In genomic region chr16:3068486-3068885, GRCh38 we compare ENCODE assay signal across 20 cellular contexts. TPM values are rescaled to one million over a fixed set of nuclear protein-coding genes. Genes with fewer than 3 reads are reported as not detected.
DNase-seq lines count a peak whose midpoint lies in the region; ATAC-seq and TF ChIP-seq lines count a peak whose summit lies in the region.
"Had no signal": no experiment of that assay in that cellular context is flagged by ENCODE, and none has a peak within 500 bp of the region (broad histone marks: within the 10 kb centered on the region; RNA-seq: fewer than 3 reads in every experiment).

No MANE protein-coding gene starts in this region.

- DNase-seq in activated T-cell treated with anti-CD3 and anti-CD28 coated beads, Interleukin-2, amount 50 U/mL, for 4 hours = no peak
- no peak for DNase-seq in activated T-cell treated with anti-CD3 and anti-CD28 coated beads, Interleukin-2, amount 50 U/mL, for 48 hours
- no peak for DNase-seq in activated CD8-positive, alpha-beta T cell treated with anti-CD3 and anti-CD28 coated beads for 36 hours
- DNase-seq in left colon = no peak
- DNase-seq in transverse colon = peak; percentile 44
- no peak for DNase-seq in mesothelial cell of epicardium (ENCODE audit: low spot score in 2 of 2, unreplicated experiment in 2 of 2)
- DNase-seq in AML-193 (lab: John Stamatoyannopoulos, UW) = no peak
- DNase-seq in retina = no peak
- DNase-seq: NCI-H2029 treated with DMSO at 0.1 percent for 48 hours; NCI-H510A treated with DMSO at 0.1 percent for 48 hours; stimulated activated CD4-positive, alpha-beta T cell treated with anti-CD3 and anti-CD28 coated beads, Interleukin-1b, Interleukin-23, amount 100 ng/mL, for 48 hours had no signal

- H3K4me1 Mint-ChIP-seq in activated T-cell treated with anti-CD3 and anti-CD28 coated beads, Interleukin-2, amount 50 U/mL, for 4 hours (ENCODE audit: low read depth) = peaks cover 68% of the 10 kb centered on the region
- peaks cover 63% of the 10 kb centered on the region for H3K4me1 Mint-ChIP-seq in activated CD8-positive, alpha-beta T cell treated with anti-CD3 and anti-CD28 coated beads for 36 hours (ENCODE audit: low read depth)
- H3K4me1 Mint-ChIP-seq in mesothelial cell of epicardium = peaks cover 4% of the 10 kb centered on the region

- H3K4me3 ChIP-seq in transverse colon = no peak overlapping the region
- H3K4me3 ChIP-seq: PC-9, right atrium auricular region, SK-N-MC, thyroid gland had no signal

- H3K36me3 Mint-ChIP-seq in activated T-cell treated with anti-CD3 and anti-CD28 coated beads, Interleukin-2, amount 50 U/mL, for 4 hours (ENCODE audit: insufficient read depth) = peaks cover 24% of the 10 kb centered on the region
- H3K36me3 Mint-ChIP-seq in activated CD8-positive, alpha-beta T cell treated with anti-CD3 and anti-CD28 coated beads for 36 hours (ENCODE audit: low read depth) = peaks cover 48% of the 10 kb centered on the region
- H3K36me3 Mint-ChIP-seq in mesothelial cell of epicardium = no peaks in the 10 kb centered on the region

- H3K9me3 ChIP-seq in transverse colon = no peaks in the 10 kb centered on the region
- H3K9me3 ChIP-seq: right atrium auricular region, thyroid gland had no signal

- TF ChIP-seq POLR2A in transverse colon (IDR thresholded peaks at IDR 0.05) = no peak

- H3K27ac ChIP-seq in transverse colon = peak overlapping the region in 2 of 4 donors; percentile 4 to 17
- H3K27ac ChIP-seq: epithelial cell of prostate, PC-9, right atrium auricular region, SK-N-MC had no signal

- no peak for ATAC-seq in activated T-cell treated with anti-CD3 and anti-CD28 coated beads, Interleukin-2, amount 50 U/mL, for 4 hours
- ATAC-seq in activated CD8-positive, alpha-beta T cell treated with anti-CD3 and anti-CD28 coated beads for 36 hours = no peak
- ATAC-seq in left colon = peak; percentile 12

- peak overlapping the region; percentile 99 for H3K4me3 Mint-ChIP-seq in activated T-cell treated with anti-CD3 and anti-CD28 coated beads, Interleukin-2, amount 50 U/mL, for 4 hours
- H3K4me3 Mint-ChIP-seq in activated CD8-positive, alpha-beta T cell treated with anti-CD3 and anti-CD28 coated beads for 36 hours = peak overlapping the region; percentile 97
- no peak overlapping the region for H3K4me3 Mint-ChIP-seq in mesothelial cell of epicardium

- H3K36me3 ChIP-seq in transverse colon = no peaks in the 10 kb centered on the region
- H3K36me3 ChIP-seq: right atrium auricular region, thyroid gland had no signal

- peak overlapping the region; percentile 96 for H3K27ac Mint-ChIP-seq in activated CD8-positive, alpha-beta T cell treated with anti-CD3 and anti-CD28 coated beads for 36 hours
- no peak overlapping the region for H3K27ac Mint-ChIP-seq in mesothelial cell of epicardium

- H3K9me3 Mint-ChIP-seq in activated T-cell treated with anti-CD3 and anti-CD28 coated beads, Interleukin-2, amount 50 U/mL, for 4 hours = no peaks in the 10 kb centered on the region
- no peaks in the 10 kb centered on the region for H3K9me3 Mint-ChIP-seq in activated CD8-positive, alpha-beta T cell treated with anti-CD3 and anti-CD28 coated beads for 36 hours
- no peaks in the 10 kb centered on the region for H3K9me3 Mint-ChIP-seq in mesothelial cell of epicardium

- CTCF ChIA-PET in activated CD8-positive, alpha-beta T cell treated with anti-CD3 and anti-CD28 coated beads for 36 hours (lab: Charles Lee) = interaction anchor here (2.7 to 14.0 kb wide), 2 partner anchors 10 to 60 kb away, joined by 14 to 288 read pairs; no protein-coding TSS in a partner anchor

- TF ChIP-seq CTCF in activated CD8-positive, alpha-beta T cell treated with anti-CD3 and anti-CD28 coated beads for 36 hours (IDR thresholded peaks at IDR 0.05) = no peak
- TF ChIP-seq CTCF in transverse colon (IDR thresholded peaks at IDR 0.05) (no peak), mesothelial cell of epicardium (IDR thresholded peaks at IDR 0.05; ENCODE audit: unreplicated experiment) (no peak)

- no peaks in the 10 kb centered on the region for H3K27me3 ChIP-seq in transverse colon
- H3K27me3 ChIP-seq: right atrium auricular region, thyroid gland had no signal

- POLR2A ChIA-PET in activated CD8-positive, alpha-beta T cell treated with anti-CD3 and anti-CD28 coated beads for 36 hours (lab: Charles Lee) = interaction anchor here (0.9 to 4.0 kb wide), 5 partner anchors 8 to 66 kb away, joined by 3 to 49 read pairs (median 10); partner anchors contain the start of gene ZNF213

- in situ Hi-C loops in transverse colon (cut with MboI; ENCODE audit: low pct_ligation_motif_present in 1 of 4, low pct_unique_long_range_greater_than_20kb in 1 of 4, low sequenced_read_pairs in 3 of 4) = loop anchor here in 2 of 4 donors (10.0 kb wide), 1 partner anchor 56 kb away; no protein-coding TSS in a partner anchor

- WGBS in transverse colon (ENCODE audit: low coverage in 1 of 2), 2 donors = 69 to 83% methylated on average over 1 to 3 of the region's 4 CpGs

- intact Hi-C loops in activated CD8-positive, alpha-beta T cell treated with anti-CD3 and anti-CD28 coated beads for 36 hours (cut with micrococcal nuclease) = no loop called here
- intact Hi-C loops in left colon (cut with DNase I, micrococcal nuclease) (no loop called here), transverse colon (cut with DNase I; ENCODE audit: low total_unique reads) (no loop called here)

- no peaks in the 10 kb centered on the region for H3K27me3 Mint-ChIP-seq in activated T-cell treated with anti-CD3 and anti-CD28 coated beads, Interleukin-2, amount 50 U/mL, for 4 hours (ENCODE audit: low read depth)
- H3K27me3 Mint-ChIP-seq in activated CD8-positive, alpha-beta T cell treated with anti-CD3 and anti-CD28 coated beads for 36 hours = no peaks in the 10 kb centered on the region
- peaks cover 5% of the 10 kb centered on the region for H3K27me3 Mint-ChIP-seq in mesothelial cell of epicardium (ENCODE audit: low read depth)

- H3K4me1 ChIP-seq in transverse colon = peaks cover 6 to 39% (median 26%) of the 10 kb centered on the region in 4 donors

- no peak for TF ChIP-seq EP300 in transverse colon (IDR thresholded peaks at IDR 0.05; ENCODE audit: low read depth)

RNA-seq across cellular contexts. Expression of gene IL32, which starts 3.0 kb away (rescaled TPM):
- total RNA-seq in activated T-cell treated with anti-CD3 and anti-CD28 coated beads, Interleukin-2, amount 50 U/mL, for 4 hours = 100 to 1,000 TPM; 585 to 715 (median 696) TPM
- total RNA-seq in activated CD8-positive, alpha-beta T cell treated with anti-CD3 and anti-CD28 coated beads for 36 hours = 100 to 1,000 TPM; 971 to 974 TPM
- 100 to 1,000 TPM; 265 to 865 TPM for total RNA-seq in left colon
- 100 to 1,000 TPM in 3 of 4 donors, 10 to 100 TPM in 1; 21.9 to 720 (median 492) TPM for total RNA-seq in transverse colon
- total RNA-seq in mesothelial cell of epicardium = 4.9 to 6.0 TPM (median 5.5 TPM) in 3 replicates

RNA-seq across cellular contexts. Expression of gene MMP25, which starts 22.1 kb away (rescaled TPM):
- under 1 TPM; 0.46 to 0.84 (median 0.66) TPM for total RNA-seq in activated T-cell treated with anti-CD3 and anti-CD28 coated beads, Interleukin-2, amount 50 U/mL, for 4 hours
- 1 to 10 TPM; 1.1 to 1.5 TPM for total RNA-seq in activated CD8-positive, alpha-beta T cell treated with anti-CD3 and anti-CD28 coated beads for 36 hours
- 1 to 10 TPM in 1 of 2 donors, under 1 TPM in 1; 0.70 to 1.1 TPM for total RNA-seq in left colon
- 1 to 10 TPM in 3 of 4 donors, not detected in 1; 1.6 to 9.4 (median 1.8) TPM for total RNA-seq in transverse colon
- total RNA-seq in mesothelial cell of epicardium = 0.09 to 0.16 TPM (median 0.11 TPM) in 3 replicates

RNA-seq across cellular contexts. Expression of gene ZSCAN10, which starts 30.6 kb away (rescaled TPM):
- total RNA-seq in activated T-cell treated with anti-CD3 and anti-CD28 coated beads, Interleukin-2, amount 50 U/mL, for 4 hours = under 1 TPM in 2 of 3 donors, not detected in 1; 0.11 TPM
- total RNA-seq in activated CD8-positive, alpha-beta T cell treated with anti-CD3 and anti-CD28 coated beads for 36 hours = under 1 TPM; 0.09 to 0.25 TPM
- total RNA-seq in left colon (not detected), transverse colon (not detected), mesothelial cell of epicardium (0.09 to 0.42 TPM in 2 of 3 replicates, not detected in the other)
- total RNA-seq: aorta, H4, lung microvascular endothelial cell, M059J, PC-9, right atrium auricular region, thyroid gland had no signal

RNA-seq across cellular contexts. Expression of gene BICDL2, which starts 31.7 kb away (rescaled TPM):
- total RNA-seq in activated T-cell treated with anti-CD3 and anti-CD28 coated beads, Interleukin-2, amount 50 U/mL, for 4 hours = under 1 TPM in 1 of 3 donors, not detected in 2; 0.05 TPM
- under 1 TPM; 0.77 to 0.92 TPM for total RNA-seq in activated CD8-positive, alpha-beta T cell treated with anti-CD3 and anti-CD28 coated beads for 36 hours
- 100 to 1,000 TPM in 1 of 2 donors, 10 to 100 TPM in 1; 91.8 to 107 TPM for total RNA-seq in left colon
- 100 to 1,000 TPM; 123 to 357 (median 167) TPM for total RNA-seq in transverse colon
- 4.5 to 5.8 TPM (median 5.1 TPM) in 3 replicates for total RNA-seq in mesothelial cell of epicardium
- total RNA-seq: lung microvascular endothelial cell, M059J had no signal

RNA-seq across cellular contexts. Expression of gene ZNF205, which starts 43.9 kb away (rescaled TPM):
- total RNA-seq in activated T-cell treated with anti-CD3 and anti-CD28 coated beads, Interleukin-2, amount 50 U/mL, for 4 hours = under 1 TPM in 2 of 3 donors, not detected in 1; 0.18 to 0.57 TPM
- not detected for total RNA-seq in activated CD8-positive, alpha-beta T cell treated with anti-CD3 and anti-CD28 coated beads for 36 hours
- total RNA-seq in left colon (1 to 10 TPM; 8.2 to 9.6 TPM), transverse colon (10 to 100 TPM in 3 of 4 donors, 1 to 10 TPM in 1; 5.2 to 16.3 (median 15.5) TPM), mesothelial cell of epicardium (15.4 to 16.7 TPM (median 16.0 TPM) in 3 replicates)
